ENCODE assay signal across 11 cellular contexts in the genomic region with DNA sequence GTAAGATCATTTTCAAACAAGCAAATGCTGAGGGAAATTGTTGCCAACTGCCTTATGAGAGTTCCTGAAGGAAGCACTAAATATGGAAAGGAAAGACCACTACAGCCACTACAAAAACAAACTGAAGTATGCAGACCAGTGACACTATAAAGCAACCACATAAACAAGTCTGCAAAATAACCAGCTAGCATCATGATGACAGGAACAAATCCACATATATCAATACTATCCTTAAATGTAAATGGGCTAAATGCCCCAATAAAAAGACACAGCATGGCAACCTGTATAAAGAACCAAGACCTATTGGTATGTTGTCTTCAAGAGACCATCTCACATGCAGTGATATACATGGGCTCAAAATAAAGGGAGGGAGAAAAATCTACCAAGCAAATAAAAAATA.
"Had no signal": no experiment of that assay in that cellular context is flagged by ENCODE, and none has a peak within 500 bp of the region (broad histone marks: within the 10 kb centered on the region; RNA-seq: fewer than 3 reads in every experiment).

No MANE protein-coding gene starts in this region.

- H3K4me3 ChIP-seq: adrenal gland, ascending aorta, body of pancreas, breast epithelium, cardiac muscle cell had no signal

- H3K27ac ChIP-seq: adrenal gland, ascending aorta, body of pancreas, brain microvascular endothelial cell, breast epithelium, cardiac muscle cell had no signal

- H3K9me3 ChIP-seq: body of pancreas had no signal

- H3K4me1 ChIP-seq: adrenal gland, ascending aorta, body of pancreas, breast epithelium had no signal

- H3K36me3 ChIP-seq: adrenal gland, brain microvascular endothelial cell, breast epithelium, cardiac muscle cell had no signal

- ATAC-seq: activated naive CD4-positive, alpha-beta T cell treated with anti-CD3 and anti-CD28 coated beads, Interleukin-2, amount 50 U/mL, for 72 hours; activated naive CD8-positive, alpha-beta T cell treated with anti-CD3 and anti-CD28 coated beads, Interleukin-2, amount 50 U/mL, for 24 hours; activated T-cell treated with anti-CD3 and anti-CD28 coated beads, Interleukin-2, amount 50 U/mL, for 4 hours; activated T-cell treated with anti-CD3 and anti-CD28 coated beads, Interleukin-2, amount 50 U/mL, for 72 hours; activated T-helper 17 cell treated with anti-CD3 and anti-CD28 coated beads, Interleukin-2, amount 50 U/mL, for 72 hours; body of pancreas had no signal
